Comparison of ENCODE assay signal across 8 cellular contexts in genomic region chr2:197287596-197287932, GRCh38. TPM values are rescaled to one million over a fixed set of nuclear protein-coding genes. Genes with fewer than 3 reads are reported as not detected.
DNase-seq lines count a peak whose midpoint lies in the region; ATAC-seq and TF ChIP-seq lines count a peak whose summit lies in the region.
"Not testable (repeated sequence)": the region's sequence is repeated elsewhere in the genome, so short reads cannot be mapped to it uniquely, and the experiment has no call there.

No MANE protein-coding gene starts in this region.

- TF ChIP-seq CTCF in GM12865 (IDR thresholded peaks at IDR 0.05; ENCODE audit: insufficient read depth, low read depth, low read length, missing control alignments); VCaP (conservative IDR thresholded peaks at IDR 0.05); esophagus squamous epithelium (IDR thresholded peaks at IDR 0.05); osteoblast (IDR thresholded peaks at IDR 0.05; ENCODE audit: extremely low read depth, low read depth, low read length); upper lobe of left lung (IDR thresholded peaks at IDR 0.05): not testable (repeated sequence)

- intact Hi-C loops in esophagus squamous epithelium (cut with DNase I) = not testable (repeated sequence)

- not testable (repeated sequence) for H2AFZ ChIP-seq in osteoblast (ENCODE audit: low read length)

- not testable (repeated sequence) for H3K36me3 ChIP-seq in esophagus squamous epithelium; osteoblast (ENCODE audit: insufficient read depth, low read length); upper lobe of left lung

- H3K36me3 Mint-ChIP-seq in activated naive CD8-positive, alpha-beta T cell treated with anti-CD3 and anti-CD28 coated beads for 36 hours = peaks cover 60% of the 10 kb centered on the region

- not testable (repeated sequence) for H4K20me1 ChIP-seq in osteoblast (ENCODE audit: insufficient read depth, low read length)

- peaks cover 0 to 11% (median 9%) of the 10 kb centered on the region in 3 donors for H3K4me1 ChIP-seq in esophagus squamous epithelium
- not testable (repeated sequence) for H3K4me1 ChIP-seq in osteoblast (ENCODE audit: insufficient read depth, low read length)
- peaks cover 10 to 28% (median 23%) of the 10 kb centered on the region in 4 donors for H3K4me1 ChIP-seq in upper lobe of left lung

- H3K4me1 Mint-ChIP-seq in activated naive CD8-positive, alpha-beta T cell treated with anti-CD3 and anti-CD28 coated beads for 36 hours = peaks cover 73% of the 10 kb centered on the region

- peaks cover 20% of the 10 kb centered on the region for H3K9me3 Mint-ChIP-seq in activated naive CD8-positive, alpha-beta T cell treated with anti-CD3 and anti-CD28 coated beads for 36 hours

- peak overlapping the region; percentile 96 for H3K27ac Mint-ChIP-seq in activated naive CD8-positive, alpha-beta T cell treated with anti-CD3 and anti-CD28 coated beads for 36 hours

- ATAC-seq in GM21526 (IDR thresholded peaks at IDR 0.05; ENCODE audit: low FRiP score, unreplicated experiment) = peak; percentile 10
- peak; percentile 27 for ATAC-seq in HG03432 (IDR thresholded peaks at IDR 0.05; ENCODE audit: unreplicated experiment)
- ATAC-seq in upper lobe of left lung (ENCODE audit: low FRiP score in 2 of 2) = not testable (repeated sequence)

- not testable (repeated sequence) for H3K27me3 Mint-ChIP-seq in activated naive CD8-positive, alpha-beta T cell treated with anti-CD3 and anti-CD28 coated beads for 36 hours

- not testable (repeated sequence) for DNase-seq in GM12865 (ENCODE audit: low read depth); activated naive CD8-positive, alpha-beta T cell treated with anti-CD3 and anti-CD28 coated beads for 36 hours; esophagus squamous epithelium (lab: John Stamatoyannopoulos, UW); osteoblast (ENCODE audit: insufficient read length, low spot score, missing footprints); upper lobe of left lung

- H3K79me2 ChIP-seq in osteoblast (ENCODE audit: insufficient read depth, low read length) = peaks cover 18% of the 10 kb centered on the region

- peak overlapping the region; percentile 52 for H3K4me2 ChIP-seq in osteoblast (ENCODE audit: insufficient read depth, low read length)

- peak overlapping the region; percentile 56 for H3K27ac ChIP-seq in VCaP
- H3K27ac ChIP-seq in esophagus squamous epithelium = peak overlapping the region in 3 of 4 donors; percentile 52 to 64 (median 53)
- peak overlapping the region; percentile 39 for H3K27ac ChIP-seq in osteoblast (ENCODE audit: low read depth, low read length)
- H3K27ac ChIP-seq in upper lobe of left lung = peak overlapping the region; percentile 4 to 57 (median 46)

- not testable (repeated sequence) for H3K27me3 ChIP-seq in esophagus squamous epithelium; osteoblast (ENCODE audit: insufficient read depth, low read length); upper lobe of left lung

- peak overlapping the region; percentile 74 for H3K4me3 Mint-ChIP-seq in activated naive CD8-positive, alpha-beta T cell treated with anti-CD3 and anti-CD28 coated beads for 36 hours

- WGBS in esophagus squamous epithelium, 2 donors = 77 to 86% methylated on average over 5 to 7 of the region's 7 CpGs
- 84 to 92% methylated on average over 7 of the region's 7 CpGs for WGBS in upper lobe of left lung, 2 donors

- TF ChIP-seq EP300 in upper lobe of left lung (IDR thresholded peaks at IDR 0.05) = not testable (repeated sequence)

- not testable (repeated sequence) for TF ChIP-seq POLR2A in esophagus squamous epithelium (IDR thresholded peaks at IDR 0.05); upper lobe of left lung (IDR thresholded peaks at IDR 0.05)

- not testable (repeated sequence) for H3K9me3 ChIP-seq in esophagus squamous epithelium; osteoblast (ENCODE audit: low read depth, low read length); upper lobe of left lung

- H3K4me3 ChIP-seq in GM12865 (ENCODE audit: low read depth, low read length) = peak overlapping the region; percentile 30; the same call in 1 of the 2 replicates
- not testable (repeated sequence) for H3K4me3 ChIP-seq in esophagus squamous epithelium; osteoblast (ENCODE audit: insufficient read depth, low read length); upper lobe of left lung

RNA-seq across cellular contexts. Expression of gene ANKRD44, which starts 23.0 kb away (rescaled TPM):
- 100 to 1,000 TPM; 118 to 121 TPM for total RNA-seq in activated naive CD8-positive, alpha-beta T cell treated with anti-CD3 and anti-CD28 coated beads for 36 hours
- total RNA-seq in esophagus squamous epithelium (10 to 100 TPM in 2 of 4 donors, 1 to 10 TPM in 2; 4.5 to 54.0 (median 11.4) TPM), osteoblast (44.5 and 56.3 TPM in 2 replicates), upper lobe of left lung (10 to 100 TPM; 41.0 to 91.1 (median 61.7) TPM)
